ENCODE assay signal across 34 cellular contexts in the genomic region with DNA sequence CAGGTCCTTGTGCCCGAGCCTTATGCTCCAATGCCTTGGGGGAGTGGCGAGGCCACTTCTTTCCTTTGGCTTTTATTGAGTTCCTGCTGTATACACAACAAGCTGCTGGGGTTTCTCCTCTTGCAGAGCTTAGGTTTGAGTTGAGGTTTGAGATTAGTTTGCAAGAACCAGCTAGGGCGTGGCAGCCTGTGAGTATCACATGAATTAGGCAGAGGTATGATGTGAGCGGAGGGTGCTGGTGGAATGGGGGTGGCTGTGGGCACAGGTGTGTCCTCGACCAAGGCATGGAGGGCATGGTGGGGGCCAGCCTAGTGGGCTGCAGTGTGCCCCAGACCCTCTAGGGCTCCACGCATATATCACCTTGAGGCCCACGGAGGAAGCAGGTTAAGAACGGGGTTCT.
"Had no signal": no experiment of that assay in that cellular context is flagged by ENCODE, and none has a peak within 500 bp of the region (broad histone marks: within the 10 kb centered on the region; RNA-seq: fewer than 3 reads in every experiment).

No MANE protein-coding gene starts in this region.

- ATAC-seq: activated CD8-positive, alpha-beta T cell treated with anti-CD3 and anti-CD28 coated beads for 36 hours; activated naive CD4-positive, alpha-beta T cell treated with anti-CD3 and anti-CD28 coated beads, Interleukin-2, amount 50 U/mL, for 72 hours; activated T-cell treated with anti-CD3 and anti-CD28 coated beads, Interleukin-2, amount 50 U/mL, for 4 hours; activated T-cell treated with anti-CD3 and anti-CD28 coated beads, Interleukin-2, amount 50 U/mL, for 72 hours; activated T-helper 17 cell treated with anti-CD3 and anti-CD28 coated beads, Interleukin-2, amount 50 U/mL, for 72 hours; body of pancreas had no signal

- H3K4me1 Mint-ChIP-seq: activated B cell treated with CpG ODN at 0.5 μM for 24 hours; activated CD4-positive, alpha-beta T cell treated with anti-CD3 and anti-CD28 coated beads, Interleukin-2, amount 10 ng/mL, durations not matched to agents 24 days and 14 days; activated naive CD8-positive, alpha-beta T cell treated with anti-CD3 and anti-CD28 coated beads for 36 hours; activated T-helper 17 cell treated with anti-CD3 and anti-CD28 coated beads, Interleukin-2, amount 50 U/mL, for 72 hours had no signal

- DNase-seq: activated B cell treated with CpG ODN at 0.5 μM for 24 hours; activated CD4-positive, alpha-beta memory T cell treated with anti-CD3 and anti-CD28 coated beads for 36 hours; activated CD4-positive, alpha-beta T cell treated with anti-CD3 and anti-CD28 coated beads for 4 hours; activated CD4-positive, alpha-beta T cell treated with anti-CD3 and anti-CD28 coated beads, Interleukin-2, amount 10 ng/mL, durations not matched to agents 24 days and 14 days; activated CD4-positive, alpha-beta T cell treated with anti-CD3 and anti-CD28 coated beads, Interleukin-2, amount 50 U/mL, for 1 hour; activated CD4-positive, alpha-beta T cell treated with anti-CD3 and anti-CD28 coated beads, Interleukin-2, amount 50 U/mL, for 4 hours; activated CD4-positive, CD25-positive, alpha-beta regulatory T cell treated with anti-CD3 and anti-CD28 coated beads, Interleukin-2, amount 50 U/mL, for 72 hours; activated CD8-positive, alpha-beta memory T cell treated with anti-CD3 and anti-CD28 coated beads, Interleukin-2, amount 50 U/mL, for 4 hours; activated CD8-positive, alpha-beta T cell treated with anti-CD3 and anti-CD28 coated beads for 36 hours; activated effector memory CD4-positive, alpha-beta T cell treated with anti-CD3 and anti-CD28 coated beads, Interleukin-2, amount 50 U/mL, for 16 hours; activated gamma-delta T cell treated with Interleukin-2 at 50 U/mL for 16 hours; activated naive CD4-positive, alpha-beta T cell; activated naive CD4-positive, alpha-beta T cell treated with anti-CD3 and anti-CD28 coated beads for 36 hours; activated naive CD4-positive, alpha-beta T cell treated with anti-CD3 and anti-CD28 coated beads, Interleukin-2, amount 50 U/mL, for 16 hours; activated naive CD8-positive, alpha-beta T cell treated with anti-CD3 and anti-CD28 coated beads for 36 hours; activated T-cell treated with anti-CD3 and anti-CD28 coated beads for 4 hours; activated T-cell treated with anti-CD3 and anti-CD28 coated beads, Interleukin-2, amount 50 U/mL, for 1 hour; activated T-cell treated with anti-CD3 and anti-CD28 coated beads, Interleukin-2, amount 50 U/mL, for 4 hours; activated T-cell treated with anti-CD3 and anti-CD28 coated beads, Interleukin-2, amount 50 U/mL, for 72 hours; amniotic stem cell; aorta; body of pancreas; brain microvascular endothelial cell; central memory CD4-positive, alpha-beta T cell; T-helper 1 cell; T-helper 2 cell; T-helper 9 cell had no signal

- H3K27me3 Mint-ChIP-seq: activated B cell treated with CpG ODN at 0.5 μM for 24 hours; activated CD4-positive, alpha-beta memory T cell treated with anti-CD3 and anti-CD28 coated beads for 36 hours; activated CD4-positive, alpha-beta T cell treated with anti-CD3 and anti-CD28 coated beads, Interleukin-2, amount 10 ng/mL, durations not matched to agents 24 days and 14 days; activated CD8-positive, alpha-beta T cell treated with anti-CD3 and anti-CD28 coated beads for 36 hours; activated naive CD8-positive, alpha-beta T cell treated with anti-CD3 and anti-CD28 coated beads for 36 hours; activated T-helper 17 cell treated with anti-CD3 and anti-CD28 coated beads, Interleukin-2, amount 50 U/mL, for 72 hours had no signal

- FAIRE-seq: astrocyte, TTC549 had no signal

- H3K27ac Mint-ChIP-seq: activated B cell treated with CpG ODN at 0.5 μM for 24 hours; activated CD4-positive, alpha-beta memory T cell treated with anti-CD3 and anti-CD28 coated beads for 36 hours; activated CD4-positive, alpha-beta T cell treated with anti-CD3 and anti-CD28 coated beads, Interleukin-2, amount 10 ng/mL, durations not matched to agents 24 days and 14 days; activated CD8-positive, alpha-beta T cell treated with anti-CD3 and anti-CD28 coated beads for 36 hours; activated naive CD4-positive, alpha-beta T cell treated with anti-CD3 and anti-CD28 coated beads for 36 hours; activated naive CD4-positive, alpha-beta T cell treated with anti-CD3 and anti-CD28 coated beads, Interleukin-2, amount 50 U/mL, for 72 hours; activated naive CD8-positive, alpha-beta T cell treated with anti-CD3 and anti-CD28 coated beads for 36 hours; activated T-cell treated with anti-CD3 and anti-CD28 coated beads, Interleukin-2, amount 50 U/mL, for 72 hours; activated T-helper 1 cell treated with anti-CD3 and anti-CD28 coated beads, Interleukin-12 subunit alpha, Interleukin-12 subunit beta, Interleukin-2, Interleukin-4 antibody, amounts not matched to agents 30 ng/mL and 10 ng/mL and 1 ng/mL, durations not matched to agents 14 hours and 24 hours and 36 hours; activated T-helper 17 cell treated with anti-CD3 and anti-CD28 coated beads, Interleukin-2, amount 50 U/mL, for 72 hours; T-helper 1 cell treated with Interleukin-12 subunit alpha and Interleukin-12 subunit beta and Interleukin-4 antibody, amounts not matched to agents 30 μg/mL and 1 μg/mL, for 36 hours; T-helper 2 cell treated with Interferon-gamma antibody and Interleukin-4, amounts not matched to agents 5 μg/mL and 100 μg/mL, for 36 hours had no signal

- H3K36me3 Mint-ChIP-seq: activated CD4-positive, alpha-beta memory T cell treated with anti-CD3 and anti-CD28 coated beads for 36 hours; activated naive CD4-positive, alpha-beta T cell treated with anti-CD3 and anti-CD28 coated beads, Interleukin-2, amount 50 U/mL, for 72 hours; activated naive CD8-positive, alpha-beta T cell treated with anti-CD3 and anti-CD28 coated beads for 36 hours had no signal

- H3K4me3 Mint-ChIP-seq: activated B cell treated with CpG ODN at 0.5 μM for 24 hours; activated CD4-positive, alpha-beta memory T cell treated with anti-CD3 and anti-CD28 coated beads for 36 hours; activated CD4-positive, alpha-beta T cell treated with anti-CD3 and anti-CD28 coated beads, Interleukin-2, amount 10 ng/mL, durations not matched to agents 24 days and 14 days; activated CD8-positive, alpha-beta T cell treated with anti-CD3 and anti-CD28 coated beads for 36 hours; activated naive CD4-positive, alpha-beta T cell treated with anti-CD3 and anti-CD28 coated beads for 36 hours; activated naive CD8-positive, alpha-beta T cell treated with anti-CD3 and anti-CD28 coated beads for 36 hours; activated T-cell treated with anti-CD3 and anti-CD28 coated beads, Interleukin-2, amount 50 U/mL, for 4 hours; activated T-cell treated with anti-CD3 and anti-CD28 coated beads, Interleukin-2, amount 50 U/mL, for 72 hours; activated T-helper 1 cell treated with anti-CD3 and anti-CD28 coated beads, Interleukin-12 subunit alpha, Interleukin-12 subunit beta, Interleukin-2, Interleukin-4 antibody, amounts not matched to agents 30 ng/mL and 10 ng/mL and 1 ng/mL, durations not matched to agents 14 hours and 24 hours and 36 hours; activated T-helper 17 cell treated with anti-CD3 and anti-CD28 coated beads, Interleukin-2, amount 50 U/mL, for 72 hours; T-helper 1 cell treated with Interleukin-12 subunit alpha and Interleukin-12 subunit beta and Interleukin-4 antibody, amounts not matched to agents 30 μg/mL and 1 μg/mL, for 36 hours; T-helper 2 cell treated with Interferon-gamma antibody and Interleukin-4, amounts not matched to agents 5 μg/mL and 100 μg/mL, for 36 hours had no signal

- H3K9me3 Mint-ChIP-seq: activated B cell treated with CpG ODN at 0.5 μM for 24 hours; activated CD4-positive, alpha-beta memory T cell treated with anti-CD3 and anti-CD28 coated beads for 36 hours; activated CD4-positive, alpha-beta T cell treated with anti-CD3 and anti-CD28 coated beads, Interleukin-2, amount 10 ng/mL, durations not matched to agents 24 days and 14 days; activated CD8-positive, alpha-beta T cell treated with anti-CD3 and anti-CD28 coated beads for 36 hours; activated naive CD4-positive, alpha-beta T cell treated with anti-CD3 and anti-CD28 coated beads for 36 hours; activated naive CD4-positive, alpha-beta T cell treated with anti-CD3 and anti-CD28 coated beads, Interleukin-2, amount 50 U/mL, for 72 hours; activated naive CD8-positive, alpha-beta T cell treated with anti-CD3 and anti-CD28 coated beads for 36 hours; activated T-cell treated with anti-CD3 and anti-CD28 coated beads, Interleukin-2, amount 50 U/mL, for 4 hours; activated T-cell treated with anti-CD3 and anti-CD28 coated beads, Interleukin-2, amount 50 U/mL, for 72 hours; activated T-helper 1 cell treated with anti-CD3 and anti-CD28 coated beads, Interleukin-12 subunit alpha, Interleukin-12 subunit beta, Interleukin-2, Interleukin-4 antibody, amounts not matched to agents 30 ng/mL and 10 ng/mL and 1 ng/mL, durations not matched to agents 14 hours and 24 hours and 36 hours; T-helper 1 cell treated with Interleukin-12 subunit alpha and Interleukin-12 subunit beta and Interleukin-4 antibody, amounts not matched to agents 30 μg/mL and 1 μg/mL, for 36 hours; T-helper 2 cell treated with Interferon-gamma antibody and Interleukin-4, amounts not matched to agents 5 μg/mL and 100 μg/mL, for 36 hours had no signal
